1 cellular context compared by ENCODE assay signal in the genomic region with DNA sequence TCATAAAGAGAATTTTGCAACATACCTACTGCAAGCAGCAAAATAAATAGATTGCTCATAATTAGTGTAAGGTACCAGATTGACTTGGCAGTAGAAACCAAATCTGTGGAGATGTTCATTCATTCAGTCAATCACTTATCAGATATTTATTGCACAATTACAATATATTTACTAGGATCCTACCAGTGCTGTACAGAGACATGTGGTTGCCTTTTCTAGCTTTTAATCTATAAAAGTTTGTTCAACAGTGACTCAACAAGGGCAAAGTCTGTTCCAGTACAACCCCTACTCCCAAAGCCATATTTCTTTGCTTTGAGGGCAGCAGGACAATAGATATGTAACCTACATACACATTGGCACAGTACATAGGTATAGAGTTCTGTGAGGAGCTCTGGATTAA.
TF ChIP-seq lines count a peak whose summit lies in the region.

No MANE protein-coding gene starts in this region.

TF ChIP-seq in K562, 482 proteins besides CTCF, POLR2A, EP300 and RAD21:
- TF ChIP-seq CEBPB (tag; IDR thresholded peaks at IDR 0.05) = 0 out of 2 replicates have a peak, but pooled peaks have one; percentile 34
- no peak for TF ChIP-seq SMAD3 (CRISPR knock-in tag; conservative IDR thresholded peaks at IDR 0.05)
